1 cellular context compared by ENCODE assay signal in genomic region chr16:51164167-51164566, GRCh38.
TF ChIP-seq lines count a peak whose summit lies in the region.

No MANE protein-coding gene starts in this region.

TF ChIP-seq in H1, 55 proteins besides CTCF, POLR2A, EP300 and RAD21 (continued from another document):
- TF ChIP-seq TAF1 (IDR thresholded peaks at IDR 0.05; ENCODE audit: low read depth, low read length) = no peak
- TF ChIP-seq RBBP5 (IDR thresholded peaks at IDR 0.05; ENCODE audit: borderline replicate concordance, low read depth, low read length) = no peak
- TF ChIP-seq EGR1 (IDR thresholded peaks at IDR 0.05; ENCODE audit: borderline replicate concordance, low read depth, low read length) = no peak
- TF ChIP-seq EZH2 (IDR thresholded peaks at IDR 0.05; ENCODE audit: low read depth, low read length, severe bottlenecking) = no peak
- no peak for TF ChIP-seq RNF2 (IDR thresholded peaks at IDR 0.05; ENCODE audit: borderline replicate concordance, low read depth, low read length, missing control alignments, poor library complexity, severe bottlenecking)
- no peak for TF ChIP-seq KDM4A (IDR thresholded peaks at IDR 0.05; ENCODE audit: low read depth, low read length, severe bottlenecking)
TF ChIP-seq in H1: peak in this region for 0.
